ENCODE assay signal across 19 cellular contexts in genomic region chr2:29062371-29062770, GRCh38. TPM values are rescaled to one million over a fixed set of nuclear protein-coding genes. Genes with fewer than 3 reads are reported as not detected.
DNase-seq lines count a peak whose midpoint lies in the region; ATAC-seq, FAIRE-seq and TF ChIP-seq lines count a peak whose summit lies in the region.
"Had no signal": no experiment of that assay in that cellular context is flagged by ENCODE, and none has a peak within 500 bp of the region (broad histone marks: within the 10 kb centered on the region; RNA-seq: fewer than 3 reads in every experiment).

No MANE protein-coding gene starts in this region.

- no peak for ATAC-seq in left ventricle myocardium superior
- ATAC-seq in GM18873 (IDR thresholded peaks at IDR 0.05; ENCODE audit: low FRiP score, unreplicated experiment): no peak
- no peak for ATAC-seq in GM21576 (IDR thresholded peaks at IDR 0.05; ENCODE audit: unreplicated experiment)

- H2BK120ac ChIP-seq in H1 (replicated peaks; ENCODE audit: low read depth, low read length): no peak overlapping the region
- no peak overlapping the region for H2BK120ac ChIP-seq in neuronal stem cell (ENCODE audit: low read depth, low read length)

- no peak overlapping the region for H4K91ac ChIP-seq in H1 (replicated peaks; ENCODE audit: insufficient read length, low read length)
- H4K91ac ChIP-seq in neuronal stem cell (ENCODE audit: low read depth, low read length, poor library complexity): no peak overlapping the region

- no peak overlapping the region for H2BK20ac ChIP-seq in H1 (ENCODE audit: low read length)

- no peak for TF ChIP-seq POLR2A in H1 (IDR thresholded peaks at IDR 0.05; ENCODE audit: control extremely low read depth in 1 of 2, low read depth in 2 of 2, low read length in 2 of 2)
- no peak for TF ChIP-seq POLR2A in tibial nerve (IDR thresholded peaks at IDR 0.05)
- no peak for TF ChIP-seq POLR2A in thyroid gland (IDR thresholded peaks at IDR 0.05)

- no peaks in the 10 kb centered on the region for H3K79me2 ChIP-seq in H1 (ENCODE audit: control insufficient read depth in 1 of 2, insufficient read depth in 2 of 2, low read length in 2 of 2)

- H3K18ac ChIP-seq in H1 (ENCODE audit: extremely low read depth, low read length) (no peak overlapping the region), neuronal stem cell (ENCODE audit: low read length) (peak overlapping the region; percentile 81)

- DNase-seq in cardiac septum (ENCODE audit: low spot score): peak; percentile 56
- no peak for DNase-seq in left ventricle myocardium superior
- no peak for DNase-seq in H1 (ENCODE audit: low read depth in 1 of 2, low spot score in 2 of 2)
- DNase-seq in neuronal stem cell (ENCODE audit: low spot score): no peak
- no peak for DNase-seq in tibial nerve (ENCODE audit: low spot score in 2 of 2)
- DNase-seq in thyroid gland: no peak
- DNase-seq: 8988T; AML-193; Caco-2; CD8-positive, alpha-beta memory T cell; DND-41; GDM1; GOT3; HCEC 1CT; HFFc6 had no signal

- TF ChIP-seq RAD21 in H1 (IDR thresholded peaks at IDR 0.05 in 1 of 2, conservative IDR thresholded peaks at IDR 0.05 in 1 of 2; ENCODE audit: low read depth in 2 of 2, low read length in 2 of 2): no peak

- no peak overlapping the region for H3K4me3 ChIP-seq in H1 (ENCODE audit: extremely low read depth in 1 of 4, insufficient read depth in 2 of 4, low read depth in 3 of 4, low read length in 4 of 4)
- no peak overlapping the region for H3K4me3 ChIP-seq in neuronal stem cell (ENCODE audit: low read length in 2 of 2)
- H3K4me3 ChIP-seq in tibial nerve: no peak overlapping the region
- no peak overlapping the region for H3K4me3 ChIP-seq in thyroid gland (replicated peaks in 1 of 3)
- H3K4me3 ChIP-seq: BLaER1 had no signal

- no peak for TF ChIP-seq EP300 in H1 (IDR thresholded peaks at IDR 0.05; ENCODE audit: borderline replicate concordance in 1 of 2, low read depth in 2 of 2, low read length in 2 of 2)
- no peak for TF ChIP-seq EP300 in tibial nerve (IDR thresholded peaks at IDR 0.05)

- no peak overlapping the region for H3K56ac ChIP-seq in H1 (replicated peaks; ENCODE audit: insufficient read length, low read depth, low read length)

- H3K79me1 ChIP-seq in H1 (ENCODE audit: low read depth, low read length) (no peaks in the 10 kb centered on the region), neuronal stem cell (ENCODE audit: low read depth, low read length) (no peaks in the 10 kb centered on the region)

- no peak overlapping the region for H3K14ac ChIP-seq in H1 (ENCODE audit: insufficient read length)
- peak overlapping the region; percentile 65 for H3K14ac ChIP-seq in neuronal stem cell (ENCODE audit: low read length)

- no peak for TF ChIP-seq CTCF in H1 (IDR thresholded peaks at IDR 0.05; ENCODE audit: control extremely low read depth in 1 of 3, insufficient read depth in 1 of 3, low read depth in 1 of 3, low read length in 3 of 3)
- no peak for TF ChIP-seq CTCF in tibial nerve (IDR thresholded peaks at IDR 0.05)
- no peak for TF ChIP-seq CTCF in thyroid gland (IDR thresholded peaks at IDR 0.05)

- H2AK5ac ChIP-seq in H1 (ENCODE audit: low read depth, low read length) (no peak overlapping the region), neuronal stem cell (ENCODE audit: low read depth, low read length) (peak overlapping the region; percentile 82)

- no peaks in the 10 kb centered on the region for H4K20me1 ChIP-seq in H1 (replicated peaks in 1 of 2; ENCODE audit: control insufficient read depth in 1 of 2, insufficient read depth in 2 of 2, low read length in 2 of 2)
- H4K20me1 ChIP-seq: BLaER1 had no signal

- intact Hi-C loops in cardiac septum (cut with DNase I): no loop called here
- intact Hi-C loops in left ventricle myocardium superior (cut with micrococcal nuclease): no loop called here
- intact Hi-C loops in thyroid gland (cut with DNase I): no loop called here

- H3K9ac ChIP-seq in H1 (replicated peaks in 1 of 4; ENCODE audit: extremely low read depth in 1 of 4, low read depth in 3 of 4, low read length in 3 of 4): no peak overlapping the region
- H3K9ac ChIP-seq in neuronal stem cell (ENCODE audit: low read depth, low read length, poor library complexity): no peak overlapping the region
- H3K9ac ChIP-seq: BLaER1 had no signal

- H3K27ac ChIP-seq in H1 (ENCODE audit: low read depth, low read length) (no peak overlapping the region), neuronal stem cell (replicated peaks; ENCODE audit: low read length) (no peak overlapping the region), tibial nerve (peak overlapping the region; percentile 76 to 98 (median 93)), thyroid gland (peak overlapping the region in 1 of 3 donors; percentile 82)
- H3K27ac ChIP-seq: BLaER1 had no signal

- H3K9me3 ChIP-seq in H1 (ENCODE audit: insufficient read depth in 2 of 2, low read depth in 1 of 2, low read length in 1 of 2): no peaks in the 10 kb centered on the region
- no peaks in the 10 kb centered on the region for H3K9me3 ChIP-seq in neuronal stem cell (replicated peaks in 1 of 2; ENCODE audit: control insufficient read depth in 2 of 2, insufficient read depth in 1 of 2, low read depth in 1 of 2, low read length in 2 of 2)
- H3K9me3 ChIP-seq in tibial nerve: no peaks in the 10 kb centered on the region
- H3K9me3 ChIP-seq in thyroid gland: no peaks in the 10 kb centered on the region
- H3K9me3 ChIP-seq: BLaER1, Caco-2 had no signal

- no peak overlapping the region for H3K4me2 ChIP-seq in H1 (ENCODE audit: insufficient read depth in 1 of 2, low read depth in 2 of 2, low read length in 2 of 2)
- H3K4me2 ChIP-seq in neuronal stem cell (ENCODE audit: insufficient read depth, low read length, poor library complexity, severe bottlenecking): no peak overlapping the region
- H3K4me2 ChIP-seq: BLaER1 had no signal

- H2BK15ac ChIP-seq in H1 (ENCODE audit: low read length): no peak overlapping the region
- peak overlapping the region; percentile 72 for H2BK15ac ChIP-seq in neuronal stem cell (ENCODE audit: low read length)

- H3K4ac ChIP-seq in H1 (replicated peaks; ENCODE audit: insufficient read length, low read depth, low read length) (no peak overlapping the region), neuronal stem cell (ENCODE audit: low read length) (no peak overlapping the region)

- H2AFZ ChIP-seq in H1 (ENCODE audit: low read length): no peak overlapping the region
- H2AFZ ChIP-seq in neuronal stem cell (ENCODE audit: low read length): no peak overlapping the region

- H2BK5ac ChIP-seq in H1 (ENCODE audit: low read depth, low read length) (no peak overlapping the region), neuronal stem cell (ENCODE audit: low read length) (peak overlapping the region; percentile 49)

- H3K23me2 ChIP-seq in H1 (ENCODE audit: low read depth, low read length): no peaks in the 10 kb centered on the region

- FAIRE-seq in H1 (lab: Jason Lieb, UNC): no peak
- FAIRE-seq: GM18507 had no signal

- H4K5ac ChIP-seq in H1 (ENCODE audit: insufficient read length, low read depth, low read length): no peak overlapping the region

- H3K23ac ChIP-seq in H1 (ENCODE audit: insufficient read length) (no peak overlapping the region), neuronal stem cell (ENCODE audit: low read depth, low read length, poor library complexity) (no peak overlapping the region)

- H4K8ac ChIP-seq in H1 (ENCODE audit: extremely low read depth, insufficient read depth, low read length) (peak overlapping the region; percentile 1; the same call in 1 of the 2 replicates), neuronal stem cell (ENCODE audit: low read depth, low read length) (no peak overlapping the region)

- WGBS in H1 (ENCODE audit: extremely low coverage in 1 of 2, insufficient coverage in 1 of 2, insufficient read length in 1 of 2, insufficient replicate concordance in 2 of 2, low coverage in 1 of 2, low lambda C conversion rate in 2 of 2, missing lambda C conversion rate in 1 of 2), 2 experiments: 86% methylated on average over 10 of the region's 10 CpGs; no CpG with 5 or more reads in 1 of the 2 experiments
- no CpG with 5 or more reads among the region's 10 CpGs for WGBS in neuronal stem cell (ENCODE audit: extremely low coverage in 2 of 2, insufficient read length in 2 of 2, insufficient replicate concordance in 1 of 2), 2 donors
- 90 to 99% methylated on average over 3 to 10 of the region's 10 CpGs for WGBS in tibial nerve, 2 donors
- WGBS in thyroid gland, 2 donors: 94 to 100% methylated on average over 7 to 10 of the region's 10 CpGs

- H3K4me1 ChIP-seq in H1 (replicated peaks in 1 of 4; ENCODE audit: control insufficient read depth in 3 of 4, insufficient read depth in 4 of 4, low read length in 3 of 4): peaks cover 1 to 13% (median 5%) of the 10 kb centered on the region in 4 experiments
- peaks cover 26 to 36% of the 10 kb centered on the region in 2 donors for H3K4me1 ChIP-seq in neuronal stem cell (ENCODE audit: control insufficient read depth in 2 of 2, insufficient read depth in 1 of 2, low read depth in 1 of 2, low read length in 2 of 2)
- peaks cover 4 to 73% (median 47%) of the 10 kb centered on the region in 4 donors for H3K4me1 ChIP-seq in tibial nerve
- H3K4me1 ChIP-seq in thyroid gland: peaks cover 23 to 43% of the 10 kb centered on the region in 2 donors
- H3K4me1 ChIP-seq: BLaER1 had no signal

- CTCF ChIA-PET in H1 (lab: Charles Lee; ENCODE audit: partially characterized antibody): interaction anchor here (0.6 to 1.4 kb wide), 5 partner anchors 8 to 1173 kb away, joined by 3 to 5 read pairs (median 4); no protein-coding TSS in a partner anchor

- H3K36me3 ChIP-seq in H1 (ENCODE audit: control insufficient read depth in 2 of 4, insufficient read depth in 4 of 4, low read length in 3 of 4) (no peaks in the 10 kb centered on the region), neuronal stem cell (replicated peaks in 1 of 2; ENCODE audit: control insufficient read depth in 2 of 2, insufficient read depth in 2 of 2, low read length in 2 of 2) (no peaks in the 10 kb centered on the region), tibial nerve (no peaks in the 10 kb centered on the region), thyroid gland (no peaks in the 10 kb centered on the region)
- H3K36me3 ChIP-seq: BLaER1 had no signal

- POLR2A ChIA-PET in H1 (lab: Charles Lee; ENCODE audit: partially characterized antibody): no interaction called here

- H2BK12ac ChIP-seq in H1 (ENCODE audit: low read depth, low read length) (no peak overlapping the region), neuronal stem cell (ENCODE audit: low read length) (no peak overlapping the region)

- H3K27me3 ChIP-seq in H1 (replicated peaks in 1 of 4; ENCODE audit: control insufficient read depth in 3 of 4, extremely low read depth in 1 of 4, insufficient read depth in 3 of 4, low read length in 3 of 4) (no peaks in the 10 kb centered on the region), neuronal stem cell (ENCODE audit: control insufficient read depth in 3 of 3, insufficient read depth in 3 of 3, low read depth in 1 of 3, low read length in 3 of 3) (peaks cover 0 to 23% (median 2%) of the 10 kb centered on the region in 3 experiments), tibial nerve (no peaks in the 10 kb centered on the region), thyroid gland (no peaks in the 10 kb centered on the region)
- H3K27me3 ChIP-seq: BLaER1 had no signal

RNA-seq across cellular contexts. Expression of gene PCARE, which starts 12.0 kb away (rescaled TPM):
- 0.11 TPM for total RNA-seq in cardiac septum
- 0.84 TPM for total RNA-seq in left ventricle myocardium superior
- not detected in 2 replicates for total RNA-seq in H1 (2021; fragmentation: NEBNext Ultra II Directional; extraction: Animal tissue kit (Norgen Biotek cat#: 25700))
- not detected in 2 replicates for polyA plus RNA-seq in H1 (2011; rRNA removed)
- not detected for polyA plus RNA-seq in H1 (2011; cell fraction: cytosol; rRNA removed)
- not detected for polyA plus RNA-seq in H1 (2011; cell fraction: nucleus; rRNA removed)
- not detected in 4 replicates for polyA plus RNA-seq in H1 (2012, experiment 1 of 2)
- not detected for polyA plus RNA-seq in H1 (2012, experiment 2 of 2)
- not detected for polyA plus RNA-seq in H1 (2013, experiment 1 of 2)
- not detected for polyA plus RNA-seq in H1 (2013, experiment 2 of 2)
- polyA minus RNA-seq in H1 (2011; rRNA and poly(A)+ RNA removed): not detected in 2 replicates
- polyA minus RNA-seq in H1 (2011; cell fraction: cytosol; rRNA and poly(A)+ RNA removed): not detected
- not detected for polyA minus RNA-seq in H1 (2011; cell fraction: nucleus; rRNA and poly(A)+ RNA removed)
- polyA plus RNA-seq in neuronal stem cell (2013, experiment 1 of 2): not detected
- polyA plus RNA-seq in neuronal stem cell (2013, experiment 2 of 2): not detected
- total RNA-seq in tibial nerve: under 1 TPM; 0.20 to 0.30 (median 0.21) TPM
- under 1 TPM in 1 of 4 donors, not detected in 3; 0.11 TPM for total RNA-seq in thyroid gland
- total RNA-seq: Caco-2; CD8-positive, alpha-beta memory T cell; HFFc6 had no signal
- polyA plus RNA-seq: CD8-positive, alpha-beta memory T cell had no signal

RNA-seq across cellular contexts. Expression of gene CLIP4, which starts 52.8 kb away (rescaled TPM):
- total RNA-seq in cardiac septum: 33.0 TPM
- total RNA-seq in left ventricle myocardium superior: 31.4 TPM
- 0.09 TPM in 1 of 2 replicates, not detected in the other for total RNA-seq in H1 (2021; fragmentation: NEBNext Ultra II Directional; extraction: Animal tissue kit (Norgen Biotek cat#: 25700))
- 0.02 and 0.08 TPM in 2 replicates for polyA plus RNA-seq in H1 (2011; rRNA removed)
- polyA plus RNA-seq in H1 (2011; cell fraction: cytosol; rRNA removed): 0.05 TPM
- polyA plus RNA-seq in H1 (2011; cell fraction: nucleus; rRNA removed): 0.26 TPM
- polyA plus RNA-seq in H1 (2012, experiment 1 of 2): 0.05 to 0.37 TPM (median 0.16 TPM) in 4 replicates
- polyA plus RNA-seq in H1 (2012, experiment 2 of 2): 0.09 TPM
- polyA plus RNA-seq in H1 (2013, experiment 1 of 2): 0.08 TPM
- 0.09 TPM for polyA plus RNA-seq in H1 (2013, experiment 2 of 2)
- 0.16 and 0.17 TPM in 2 replicates for polyA minus RNA-seq in H1 (2011; rRNA and poly(A)+ RNA removed)
- polyA minus RNA-seq in H1 (2011; cell fraction: cytosol; rRNA and poly(A)+ RNA removed): not detected
- 0.70 TPM for polyA minus RNA-seq in H1 (2011; cell fraction: nucleus; rRNA and poly(A)+ RNA removed)
- 2.2 TPM for polyA plus RNA-seq in neuronal stem cell (2013, experiment 1 of 2)
- polyA plus RNA-seq in neuronal stem cell (2013, experiment 2 of 2): 2.4 TPM
- 10 to 100 TPM; 71.4 to 98.6 (median 91.2) TPM for total RNA-seq in tibial nerve
- total RNA-seq in thyroid gland: 100 to 1,000 TPM; 148 to 398 (median 222) TPM

Comparison
In these comparisons a context has a peak if more than half of its experiments do, and no peak if none do; other contexts are left out.
1. H3K27ac ChIP-seq: peak in tibial nerve (4 of 4); none in H1 (single experiment) and neuronal stem cell (single experiment).
2. RNA of gene CLIP4, which starts 52.8 kb away (total RNA-seq): 148 to 398 TPM in thyroid gland, 71.4 to 98.6 TPM in tibial nerve, 33.0 TPM in cardiac septum (single experiment) and 31.4 TPM in left ventricle myocardium superior (single experiment); 0.09 TPM in H1; every median in the first group is over 10 times any median in the second.